Comparison of ENCODE assay signal across 1 cellular context in the genomic region with DNA sequence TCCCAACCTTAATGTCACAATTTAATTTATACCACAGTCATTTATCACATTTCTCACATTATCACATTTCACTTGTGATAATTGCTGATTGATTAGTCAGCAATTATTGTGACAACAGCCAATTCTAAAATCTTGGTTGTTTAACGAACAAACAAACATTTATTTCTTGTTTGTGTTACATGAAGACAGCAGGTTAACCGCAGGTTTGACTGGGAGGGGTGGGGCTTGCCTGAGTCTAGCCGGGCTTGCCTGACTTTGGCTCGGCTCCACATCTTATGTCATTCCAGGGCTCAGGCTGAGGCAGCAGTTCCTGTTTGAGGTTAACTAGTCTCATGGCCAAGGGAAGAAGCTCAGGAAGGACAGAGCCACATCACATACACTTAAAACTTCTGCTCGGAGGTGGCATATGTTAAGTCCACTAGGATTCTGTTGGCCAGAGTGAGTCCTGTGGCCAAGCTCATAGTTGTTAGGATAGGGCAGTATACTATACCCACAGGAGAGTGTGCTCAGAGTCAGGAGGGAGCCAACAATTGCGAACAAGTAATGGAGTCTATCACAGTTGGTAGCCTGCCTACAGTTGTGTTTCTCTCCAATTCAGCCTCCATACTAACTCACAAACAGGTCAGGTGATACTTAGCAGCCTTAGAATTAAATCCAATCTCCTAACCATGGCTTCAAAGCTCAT.
TF ChIP-seq lines count a peak whose summit lies in the region.

No MANE protein-coding gene starts in this region.

TF ChIP-seq in K562, 482 proteins besides CTCF, POLR2A, EP300 and RAD21 (continued from another document and continues in another):
- TF ChIP-seq, protein P1, sequence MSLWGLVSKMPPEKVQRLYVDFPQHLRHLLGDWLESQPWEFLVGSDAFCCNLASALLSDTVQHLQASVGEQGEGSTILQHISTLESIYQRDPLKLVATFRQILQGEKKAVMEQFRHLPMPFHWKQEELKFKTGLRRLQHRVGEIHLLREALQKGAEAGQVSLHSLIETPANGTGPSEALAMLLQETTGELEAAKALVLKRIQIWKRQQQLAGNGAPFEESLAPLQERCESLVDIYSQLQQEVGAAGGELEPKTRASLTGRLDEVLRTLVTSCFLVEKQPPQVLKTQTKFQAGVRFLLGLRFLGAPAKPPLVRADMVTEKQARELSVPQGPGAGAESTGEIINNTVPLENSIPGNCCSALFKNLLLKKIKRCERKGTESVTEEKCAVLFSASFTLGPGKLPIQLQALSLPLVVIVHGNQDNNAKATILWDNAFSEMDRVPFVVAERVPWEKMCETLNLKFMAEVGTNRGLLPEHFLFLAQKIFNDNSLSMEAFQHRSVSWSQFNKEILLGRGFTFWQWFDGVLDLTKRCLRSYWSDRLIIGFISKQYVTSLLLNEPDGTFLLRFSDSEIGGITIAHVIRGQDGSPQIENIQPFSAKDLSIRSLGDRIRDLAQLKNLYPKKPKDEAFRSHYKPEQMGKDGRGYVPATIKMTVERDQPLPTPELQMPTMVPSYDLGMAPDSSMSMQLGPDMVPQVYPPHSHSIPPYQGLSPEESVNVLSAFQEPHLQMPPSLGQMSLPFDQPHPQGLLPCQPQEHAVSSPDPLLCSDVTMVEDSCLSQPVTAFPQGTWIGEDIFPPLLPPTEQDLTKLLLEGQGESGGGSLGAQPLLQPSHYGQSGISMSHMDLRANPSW (CRISPR knock-in tag; IDR thresholded peaks at IDR 0.05) = no peak
- TF ChIP-seq, protein P2, sequence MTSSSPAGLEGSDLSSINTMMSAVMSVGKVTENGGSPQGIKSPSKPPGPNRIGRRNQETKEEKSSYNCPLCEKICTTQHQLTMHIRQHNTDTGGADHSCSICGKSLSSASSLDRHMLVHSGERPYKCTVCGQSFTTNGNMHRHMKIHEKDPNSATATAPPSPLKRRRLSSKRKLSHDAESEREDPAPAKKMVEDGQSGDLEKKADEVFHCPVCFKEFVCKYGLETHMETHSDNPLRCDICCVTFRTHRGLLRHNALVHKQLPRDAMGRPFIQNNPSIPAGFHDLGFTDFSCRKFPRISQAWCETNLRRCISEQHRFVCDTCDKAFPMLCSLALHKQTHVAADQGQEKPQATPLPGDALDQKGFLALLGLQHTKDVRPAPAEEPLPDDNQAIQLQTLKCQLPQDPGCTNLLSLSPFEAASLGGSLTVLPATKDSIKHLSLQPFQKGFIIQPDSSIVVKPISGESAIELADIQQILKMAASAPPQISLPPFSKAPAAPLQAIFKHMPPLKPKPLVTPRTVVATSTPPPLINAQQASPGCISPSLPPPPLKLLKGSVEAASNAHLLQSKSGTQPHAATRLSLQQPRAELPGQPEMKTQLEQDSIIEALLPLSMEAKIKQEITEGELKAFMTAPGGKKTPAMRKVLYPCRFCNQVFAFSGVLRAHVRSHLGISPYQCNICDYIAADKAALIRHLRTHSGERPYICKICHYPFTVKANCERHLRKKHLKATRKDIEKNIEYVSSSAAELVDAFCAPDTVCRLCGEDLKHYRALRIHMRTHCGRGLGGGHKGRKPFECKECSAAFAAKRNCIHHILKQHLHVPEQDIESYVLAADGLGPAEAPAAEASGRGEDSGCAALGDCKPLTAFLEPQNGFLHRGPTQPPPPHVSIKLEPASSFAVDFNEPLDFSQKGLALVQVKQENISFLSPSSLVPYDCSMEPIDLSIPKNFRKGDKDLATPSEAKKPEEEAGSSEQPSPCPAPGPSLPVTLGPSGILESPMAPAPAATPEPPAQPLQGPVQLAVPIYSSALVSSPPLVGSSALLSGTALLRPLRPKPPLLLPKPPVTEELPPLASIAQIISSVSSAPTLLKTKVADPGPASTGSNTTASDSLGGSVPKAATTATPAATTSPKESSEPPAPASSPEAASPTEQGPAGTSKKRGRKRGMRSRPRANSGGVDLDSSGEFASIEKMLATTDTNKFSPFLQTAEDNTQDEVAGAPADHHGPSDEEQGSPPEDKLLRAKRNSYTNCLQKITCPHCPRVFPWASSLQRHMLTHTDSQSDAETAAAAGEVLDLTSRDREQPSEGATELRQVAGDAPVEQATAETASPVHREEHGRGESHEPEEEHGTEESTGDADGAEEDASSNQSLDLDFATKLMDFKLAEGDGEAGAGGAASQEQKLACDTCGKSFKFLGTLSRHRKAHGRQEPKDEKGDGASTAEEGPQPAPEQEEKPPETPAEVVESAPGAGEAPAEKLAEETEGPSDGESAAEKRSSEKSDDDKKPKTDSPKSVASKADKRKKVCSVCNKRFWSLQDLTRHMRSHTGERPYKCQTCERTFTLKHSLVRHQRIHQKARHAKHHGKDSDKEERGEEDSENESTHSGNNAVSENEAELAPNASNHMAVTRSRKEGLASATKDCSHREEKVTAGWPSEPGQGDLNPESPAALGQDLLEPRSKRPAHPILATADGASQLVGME (CRISPR knock-in tag; IDR thresholded peaks at IDR 0.05) = no peak
- TF ChIP-seq TOE1 (IDR thresholded peaks at IDR 0.05; ENCODE audit: borderline replicate concordance) (no peak), TOE1 (CRISPR knock-in tag; IDR thresholded peaks at IDR 0.05; ENCODE audit: borderline replicate concordance, low read depth) (no peak), JUND (IDR thresholded peaks at IDR 0.05; ENCODE audit: borderline replicate concordance, low read depth, low read length) (peak; percentile 78), JUND (tag; IDR thresholded peaks at IDR 0.05; ENCODE audit: borderline replicate concordance, low read depth, low read length) (peak; percentile 79; the same call in 2 of the 3 replicates), PHB (CRISPR knock-in tag; IDR thresholded peaks at IDR 0.05) (no peak), ILF3 (IDR thresholded peaks at IDR 0.05; ENCODE audit: borderline replicate concordance) (no peak), MGA (IDR thresholded peaks at IDR 0.05) (no peak), YBX1 (IDR thresholded peaks at IDR 0.05) (no peak), HNRNPK (IDR thresholded peaks at IDR 0.05; ENCODE audit: low read depth, low read length, poor library complexity, severe bottlenecking) (no peak), DIDO1 (tag; IDR thresholded peaks at IDR 0.05; ENCODE audit: low read depth) (no peak), TARDBP (IDR thresholded peaks at IDR 0.05) (no peak), GABPA (tag; conservative IDR thresholded peaks at IDR 0.05; ENCODE audit: low read depth) (0 out of 2 replicates have a peak, but pooled peaks have one; percentile 24), RB1 (IDR thresholded peaks at IDR 0.05; ENCODE audit: low read depth) (no peak), ELK1 (CRISPR knock-in tag; IDR thresholded peaks at IDR 0.05) (no peak), ZNF668 (CRISPR knock-in tag; IDR thresholded peaks at IDR 0.05) (no peak), MAFF (IDR thresholded peaks at IDR 0.05; ENCODE audit: low read length) (peak; percentile 93), L3MBTL2 (IDR thresholded peaks at IDR 0.05) (no peak), KDM4B (IDR thresholded peaks at IDR 0.05; ENCODE audit: borderline replicate concordance in 2 of 2, low read depth in 1 of 2) (no peak), HOXB6 (CRISPR knock-in tag; IDR thresholded peaks at IDR 0.05; ENCODE audit: borderline replicate concordance) (no peak), C11orf30 (IDR thresholded peaks at IDR 0.05; ENCODE audit: low read depth) (peak; percentile 94), MAX (CRISPR knock-in tag; IDR thresholded peaks at IDR 0.05) (no peak), KAT2B (IDR thresholded peaks at IDR 0.05; ENCODE audit: low read depth, low read length) (no peak), NELFE (IDR thresholded peaks at IDR 0.05; ENCODE audit: insufficient read depth, insufficient read length) (no peak), TRIM25 (IDR thresholded peaks at IDR 0.05; ENCODE audit: borderline replicate concordance) (no peak), ZNF766 (CRISPR knock-in tag; conservative IDR thresholded peaks at IDR 0.05) (no peak), GABPB1 (CRISPR knock-in tag; IDR thresholded peaks at IDR 0.05) (no peak), NR3C1 (CRISPR knock-in tag; IDR thresholded peaks at IDR 0.05) (no peak)
